In genomic region chr1:229600229-229600628, GRCh38 we compare ENCODE assay signal across 32 cellular contexts.
"Had no signal": no experiment of that assay in that cellular context is flagged by ENCODE, and none has a peak within 500 bp of the region (broad histone marks: within the 10 kb centered on the region; RNA-seq: fewer than 3 reads in every experiment).

No MANE protein-coding gene starts in this region.

- H3K36me3 ChIP-seq: cardiac muscle cell, prostate gland had no signal

- ATAC-seq: activated CD8-positive, alpha-beta T cell treated with anti-CD3 and anti-CD28 coated beads for 36 hours; body of pancreas; effector memory CD8-positive, alpha-beta T cell; foreskin keratinocyte; heart right ventricle; pancreas; sciatic nerve had no signal

- H3K27ac Mint-ChIP-seq: activated CD8-positive, alpha-beta T cell treated with anti-CD3 and anti-CD28 coated beads for 36 hours; activated T-helper 1 cell treated with anti-CD3 and anti-CD28 coated beads, Interleukin-12 subunit alpha, Interleukin-12 subunit beta, Interleukin-2, Interleukin-4 antibody, amounts not matched to agents 30 ng/mL and 10 ng/mL and 1 ng/mL, durations not matched to agents 14 hours and 24 hours and 36 hours; mesothelial cell of epicardium; naive B cell had no signal

- H3K27me3 ChIP-seq: body of pancreas, cardiac muscle cell, dorsolateral prefrontal cortex, esophagus muscularis mucosa, foreskin keratinocyte, heart right ventricle, pancreas, suprapubic skin, transverse colon had no signal

- H3K9me3 ChIP-seq: body of pancreas, esophagus muscularis mucosa, heart right ventricle, pancreas, prostate gland, suprapubic skin, transverse colon had no signal

- H3K9me3 Mint-ChIP-seq: activated CD8-positive, alpha-beta T cell treated with anti-CD3 and anti-CD28 coated beads for 36 hours; activated T-helper 1 cell treated with anti-CD3 and anti-CD28 coated beads, Interleukin-12 subunit alpha, Interleukin-12 subunit beta, Interleukin-2, Interleukin-4 antibody, amounts not matched to agents 30 ng/mL and 10 ng/mL and 1 ng/mL, durations not matched to agents 14 hours and 24 hours and 36 hours; effector memory CD8-positive, alpha-beta T cell; mesothelial cell of epicardium; naive B cell had no signal

- H3K4me1 ChIP-seq: body of pancreas, foreskin keratinocyte, pancreas, prostate gland had no signal

- H3K4me3 ChIP-seq: body of pancreas, cardiac muscle cell, coronary artery, dorsolateral prefrontal cortex, esophagus muscularis mucosa, heart right ventricle, pancreas, prostate gland, skin epidermis, suprapubic skin, transverse colon had no signal

- H3K4me3 Mint-ChIP-seq: activated CD8-positive, alpha-beta T cell treated with anti-CD3 and anti-CD28 coated beads for 36 hours; activated T-helper 1 cell treated with anti-CD3 and anti-CD28 coated beads, Interleukin-12 subunit alpha, Interleukin-12 subunit beta, Interleukin-2, Interleukin-4 antibody, amounts not matched to agents 30 ng/mL and 10 ng/mL and 1 ng/mL, durations not matched to agents 14 hours and 24 hours and 36 hours; effector memory CD8-positive, alpha-beta T cell; mesothelial cell of epicardium; naive B cell had no signal

- H3K27ac ChIP-seq: body of pancreas, cardiac muscle cell, foreskin keratinocyte, pancreas, prostate gland, skin epidermis, suprapubic skin, transverse colon, VCaP had no signal

- H3K27me3 Mint-ChIP-seq: activated CD8-positive, alpha-beta T cell treated with anti-CD3 and anti-CD28 coated beads for 36 hours; effector memory CD8-positive, alpha-beta T cell; naive B cell had no signal

- FAIRE-seq: endothelial cell of umbilical vein, pancreas, urothelium cell line had no signal

- DNase-seq: activated CD4-positive, alpha-beta T cell treated with anti-CD3 and anti-CD28 coated beads, Interleukin-2, amount 50 U/mL, for 1 hour; activated CD4-positive, CD25-positive, alpha-beta regulatory T cell treated with anti-CD3 and anti-CD28 coated beads, Interleukin-2, amount 50 U/mL, for 72 hours; activated CD8-positive, alpha-beta T cell treated with anti-CD3 and anti-CD28 coated beads for 36 hours; activated gamma-delta T cell treated with Interleukin-2 at 50 U/mL for 16 hours; activated naive CD4-positive, alpha-beta T cell treated with anti-CD3 and anti-CD28 coated beads, Interleukin-2, amount 50 U/mL, for 16 hours; activated T-cell treated with anti-CD3 and anti-CD28 coated beads for 4 hours; body of pancreas; cerebellar nuclear complex; dorsolateral prefrontal cortex; effector memory CD8-positive, alpha-beta T cell; foreskin keratinocyte; heart right ventricle; naive B cell; nucleus accumbens; pancreas; retina; stimulated activated CD4-positive, alpha-beta T cell treated with anti-CD3 and anti-CD28 coated beads, Interleukin-12 subunit alpha, Interleukin-12 subunit beta, amount 100 ng/mL, for 4 hours; stimulated activated CD4-positive, alpha-beta T cell treated with anti-CD3 and anti-CD28 coated beads, Interleukin-4, amount 100 ng/mL, for 1 hour; T-helper 1 cell; transverse colon had no signal
